ENCODE assay signal across 8 cellular contexts in genomic region chr19:46413262-46414031, GRCh38. TPM values are rescaled to one million over a fixed set of nuclear protein-coding genes. Genes with fewer than 3 reads are reported as not detected.
DNase-seq lines count a peak whose midpoint lies in the region; ATAC-seq and TF ChIP-seq lines count a peak whose summit lies in the region.

CCDC8 (minus strand) TSS chr19:46413564; CDS start chr19:46412810, 754 bp downstream.

- no peaks in the 10 kb centered on the region for H3K9me2 ChIP-seq in neural cell (ENCODE audit: insufficient read depth, low read length)

- H3K36me3 Mint-ChIP-seq in stimulated activated naive B cell treated with anti-CD40 and anti-IgM and Interleukin-4, amounts not matched to agents 10 μg/mL and 1 μg/mL and 100 μg/mL, for 72 hours, result peaks cover 0 to 7% of the 10 kb centered on the region in 2 donors

- H3K9ac ChIP-seq in neural cell (ENCODE audit: low read length), result peak within 1 kb of the TSS; percentile 45

- H3K36me3 ChIP-seq in neural cell (ENCODE audit: insufficient read depth, low read length), result no peaks in the 10 kb centered on the region

- peak within 1 kb of the TSS; percentile 53 for H3K4me3 ChIP-seq in neural cell (ENCODE audit: low read length)

- H3K9me3 ChIP-seq in neural cell (ENCODE audit: low read length), result no peaks in the 10 kb centered on the region

- H3K27ac Mint-ChIP-seq in stimulated activated naive B cell treated with anti-CD40 and anti-IgM and Interleukin-4, amounts not matched to agents 10 μg/mL and 1 μg/mL and 100 μg/mL, for 72 hours, result no peak within 1 kb of the TSS

- peaks cover 64 to 78% of the 10 kb centered on the region in 2 donors for H3K27me3 Mint-ChIP-seq in stimulated activated naive B cell treated with anti-CD40 and anti-IgM and Interleukin-4, amounts not matched to agents 10 μg/mL and 1 μg/mL and 100 μg/mL, for 72 hours

- no peaks in the 10 kb centered on the region for H4K20me1 ChIP-seq in neural cell (ENCODE audit: insufficient read depth)

- TF ChIP-seq CTCF in neural cell (IDR thresholded peaks at IDR 0.05; ENCODE audit: poor library complexity, severe bottlenecking), result no peak

- H3K4me2 ChIP-seq in neural cell (ENCODE audit: low read length), result no peak within 1 kb of the TSS

- H3K79me2 ChIP-seq in neural cell (replicated peaks; ENCODE audit: insufficient read depth, low read length), result peaks cover 15% of the 10 kb centered on the region

- H3K4me1 Mint-ChIP-seq in stimulated activated naive B cell treated with anti-CD40 and anti-IgM and Interleukin-4, amounts not matched to agents 10 μg/mL and 1 μg/mL and 100 μg/mL, for 72 hours, result peaks cover 6 to 9% of the 10 kb centered on the region in 2 donors

- peak within 1 kb of the TSS; percentile 51 for H2AFZ ChIP-seq in neural cell (ENCODE audit: low read depth, low read length)

- peak within 1 kb of the TSS; percentile 20 for H3K27ac ChIP-seq in neural cell (ENCODE audit: low read length)

- TF ChIP-seq EP300 in neural cell (conservative IDR thresholded peaks at IDR 0.05; ENCODE audit: poor library complexity, severe bottlenecking), result no peak

- peak; percentile 67 for DNase-seq in Ammon's horn (ENCODE audit: low spot score)
- peak; percentile 91 for DNase-seq in NCI-H82 (lab: John Stamatoyannopoulos, UW)
- DNase-seq in fibroblast of peridontal ligament (ENCODE audit: extremely low read depth), result peak; percentile 83
- no peak for DNase-seq in stimulated activated naive B cell treated with anti-CD40 and anti-IgM and Interleukin-4, amounts not matched to agents 10 μg/mL and 1 μg/mL and 100 μg/mL, for 72 hours

- H3F3A ChIP-seq in neural cell (ENCODE audit: insufficient read depth, low read length, poor library complexity, severe bottlenecking), result no peaks in the 10 kb centered on the region

- no peaks in the 10 kb centered on the region for H3K27me3 ChIP-seq in neural cell (ENCODE audit: insufficient read depth, low read depth, low read length)

- H3K9me3 Mint-ChIP-seq in stimulated activated naive B cell treated with anti-CD40 and anti-IgM and Interleukin-4, amounts not matched to agents 10 μg/mL and 1 μg/mL and 100 μg/mL, for 72 hours, result no peaks in the 10 kb centered on the region

- TF ChIP-seq RAD21 in neural cell (conservative IDR thresholded peaks at IDR 0.05), result no peak

- ATAC-seq in GM19035 (IDR thresholded peaks at IDR 0.05; ENCODE audit: unreplicated experiment), result no peak
- ATAC-seq in GM18870 (IDR thresholded peaks at IDR 0.05; ENCODE audit: unreplicated experiment), result no peak
- no peak for ATAC-seq in stimulated activated naive B cell treated with anti-CD40 and anti-IgM and Interleukin-4, amounts not matched to agents 10 μg/mL and 1 μg/mL and 100 μg/mL, for 72 hours (replicated peaks)
- ATAC-seq in HG02870 (IDR thresholded peaks at IDR 0.05; ENCODE audit: unreplicated experiment), result no peak

- peak within 1 kb of the TSS in 1 of 2 donors; percentile 6 for H3K4me3 Mint-ChIP-seq in stimulated activated naive B cell treated with anti-CD40 and anti-IgM and Interleukin-4, amounts not matched to agents 10 μg/mL and 1 μg/mL and 100 μg/mL, for 72 hours

TF ChIP-seq in neural cell, 6 proteins besides CTCF, POLR2A, EP300 and RAD21:
- no peak for TF ChIP-seq TAF1 (IDR thresholded peaks at IDR 0.05; ENCODE audit: low read depth)
- no peak for TF ChIP-seq EZH2 (IDR thresholded peaks at IDR 0.05; ENCODE audit: borderline replicate concordance, insufficient read depth, low read length, poor library complexity, severe bottlenecking)
- TF ChIP-seq MXI1 (conservative IDR thresholded peaks at IDR 0.05; ENCODE audit: poor library complexity, severe bottlenecking), result no peak
- TF ChIP-seq POLR2AphosphoS5 (IDR thresholded peaks at IDR 0.05), result no peak
- no peak for TF ChIP-seq REST (IDR thresholded peaks at IDR 0.05; ENCODE audit: borderline replicate concordance)
- no peak for TF ChIP-seq SMC3 (conservative IDR thresholded peaks at IDR 0.05; ENCODE audit: poor library complexity)

RNA-seq across cellular contexts. Expression of gene CCDC8, which starts in this region (rescaled TPM):
- 0.84 and 2.4 TPM in 2 replicates for polyA plus RNA-seq in neural cell
- polyA minus RNA-seq in neural cell, result 1.7 and 2.2 TPM in 2 replicates
